Comparison of ENCODE assay signal across 16 cellular contexts in the genomic region with DNA sequence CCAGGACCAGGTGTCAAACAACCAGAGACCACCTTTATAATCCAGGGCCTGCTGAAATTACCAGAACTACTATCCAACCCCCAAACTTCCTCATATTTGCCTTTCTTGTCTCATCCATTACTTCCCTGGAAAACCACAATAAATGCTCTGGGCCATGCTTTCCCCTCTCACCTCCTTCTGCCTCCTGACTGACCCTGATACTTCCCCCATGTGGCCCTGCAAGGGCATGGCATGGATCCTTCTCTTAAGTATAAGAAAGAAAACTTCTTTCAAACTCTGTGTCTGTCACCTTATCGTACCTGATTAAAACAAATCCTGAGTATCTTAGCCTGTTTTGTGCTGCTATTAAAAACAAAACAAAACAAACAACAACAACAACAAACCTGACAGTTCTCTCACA. TPM values are rescaled to one million over a fixed set of nuclear protein-coding genes. Genes with fewer than 3 reads are reported as not detected.
DNase-seq lines count a peak whose midpoint lies in the region; ATAC-seq and TF ChIP-seq lines count a peak whose summit lies in the region.
"Had no signal": no experiment of that assay in that cellular context is flagged by ENCODE, and none has a peak within 500 bp of the region (broad histone marks: within the 10 kb centered on the region; RNA-seq: fewer than 3 reads in every experiment).

No MANE protein-coding gene starts in this region.

- no peak overlapping the region for H3K4me3 ChIP-seq in fibroblast of mammary gland (ENCODE audit: control insufficient read depth, low read depth, low read length)
- H3K4me3 ChIP-seq: uterus had no signal

- peak; percentile 3; the same call in 1 of the 2 replicates for TF ChIP-seq CTCF in AG09319 (IDR thresholded peaks at IDR 0.05; ENCODE audit: low read depth, low read length)
- TF ChIP-seq CTCF in fibroblast of mammary gland (conservative IDR thresholded peaks at IDR 0.05; ENCODE audit: control insufficient read depth, insufficient read depth, low read depth, low read length): peak; percentile 26

- ATAC-seq in HG02642 (IDR thresholded peaks at IDR 0.05; ENCODE audit: poor library complexity, unreplicated experiment): no peak

- DNase-seq in AG09319 (ENCODE audit: extremely low read depth, low read depth) (no peak), GF-D8 (lab: John Stamatoyannopoulos, UW) (peak; percentile 6), RPMI7951 (ENCODE audit: low read depth) (peak; percentile 29), fibroblast of mammary gland (ENCODE audit: low read depth) (peak; percentile 6), NK-92 (lab: John Stamatoyannopoulos, UW; ENCODE audit: unreplicated experiment) (no peak), mucosa of gallbladder (ENCODE audit: low spot score) (no peak), SW480 (ENCODE audit: low spot score) (no peak)
- DNase-seq: activated CD4-positive, alpha-beta T cell treated with anti-CD3 and anti-CD28 coated beads for 1 hour; activated naive CD4-positive, alpha-beta T cell treated with Interleukin-2 at 50 U/mL for 16 hours; NCI-H2029 treated with DMSO at 0.1 percent for 48 hours; NCI-H748 treated with DMSO at 0.1 percent for 48 hours; stimulated activated CD4-positive, alpha-beta T cell treated with anti-CD3 and anti-CD28 coated beads, Interleukin-12 subunit alpha, Interleukin-12 subunit beta, amount 100 ng/mL, for 4 hours; T-helper 1 cell; uterus had no signal

RNA-seq across cellular contexts. Expression of a gene that starts 44.7 kb away (rescaled TPM):
- 12.4 and 17.9 TPM in 2 replicates for total RNA-seq in RPMI7951 (2014; rRNA removed; shearing (Covaris generic))
- 5.3 TPM for total RNA-seq in mucosa of gallbladder
- total RNA-seq: MCF 10A had no signal

Comparison
In these comparisons a context has a peak if more than half of its experiments do, and no peak if none do; other contexts are left out.
1. DNase-seq: peak in GF-D8 (single experiment), RPMI7951 (single experiment) and fibroblast of mammary gland (single experiment); none in AG09319 (single experiment), NK-92 (single experiment), mucosa of gallbladder (single experiment) and SW480 (single experiment).